Comparison of ENCODE assay signal across 1 cellular context in the genomic region with DNA sequence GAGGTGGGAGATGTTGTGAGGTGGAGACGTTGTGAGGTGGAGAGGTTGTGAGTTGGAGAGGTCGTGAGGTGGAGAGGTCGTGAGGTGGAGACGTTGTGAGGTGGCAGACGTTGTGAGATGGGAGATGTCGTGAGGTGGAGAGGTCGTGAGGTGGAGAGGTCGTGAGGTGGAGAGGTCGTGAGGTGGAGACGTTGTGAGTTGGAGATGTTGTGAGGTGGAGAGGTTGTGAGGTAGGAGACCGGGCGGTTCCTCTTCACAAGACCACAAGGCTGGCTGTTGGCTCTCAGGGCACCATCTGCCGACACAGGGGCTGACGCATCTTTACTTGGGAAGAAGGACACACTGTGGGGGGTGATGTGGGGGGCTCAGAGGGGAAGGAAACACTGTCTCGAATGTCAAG.
TF ChIP-seq lines count a peak whose summit lies in the region.

No MANE protein-coding gene starts in this region.

TF ChIP-seq in H1, 55 proteins besides CTCF, POLR2A, EP300 and RAD21 (continued from another document):
- TF ChIP-seq BCL11A (IDR thresholded peaks at IDR 0.05; ENCODE audit: low read depth in 2 of 2, low read length in 2 of 2): no peak
